Comparison of ENCODE assay signal across 15 cellular contexts in genomic region chr21:10627316-10627863, GRCh38.
DNase-seq lines count a peak whose midpoint lies in the region; ATAC-seq and TF ChIP-seq lines count a peak whose summit lies in the region.
"Had no signal": no experiment of that assay in that cellular context is flagged by ENCODE, and none has a peak within 500 bp of the region (broad histone marks: within the 10 kb centered on the region; RNA-seq: fewer than 3 reads in every experiment).

No MANE protein-coding gene starts in this region.

- TF ChIP-seq CTCF in sigmoid colon (IDR thresholded peaks at IDR 0.05) = no peak

- H3K36me3 ChIP-seq in sigmoid colon = no peaks in the 10 kb centered on the region
- H3K36me3 ChIP-seq: BLaER1 had no signal

- no peak overlapping the region for H3K4me3 ChIP-seq in sigmoid colon
- H3K4me3 ChIP-seq: BLaER1 had no signal

- no peak for TF ChIP-seq EP300 in sigmoid colon (IDR thresholded peaks at IDR 0.05)

- intact Hi-C loops in sciatic nerve (cut with DNase I) (no loop called here), sigmoid colon (cut with DNase I) (no loop called here)

- H3K9me3 ChIP-seq in sigmoid colon = peaks cover 5 to 11% (median 8%) of the 10 kb centered on the region in 4 donors

- no peak overlapping the region for H3K27ac ChIP-seq in sigmoid colon
- H3K27ac ChIP-seq: BLaER1 had no signal

- WGBS in sigmoid colon, 2 donors = 65 to 79% methylated on average over 47 of the region's 47 CpGs

- TF ChIP-seq POLR2A in sigmoid colon (IDR thresholded peaks at IDR 0.05) = no peak

- DNase-seq in DMS53 (lab: John Stamatoyannopoulos, UW) (peak; percentile 13), DMS53 treated with DMSO at 0.1 percent for 48 hours (lab: John Stamatoyannopoulos, UW; ENCODE audit: unreplicated experiment) (no peak), activated gamma-delta T cell (lab: John Stamatoyannopoulos, UW) (peak; percentile 3), activated gamma-delta T cell treated with Interleukin-2 at 50 U/mL for 16 hours (no peak), sciatic nerve (ENCODE audit: low spot score) (peak; percentile 69), sigmoid colon (no peak), NCI-H1105 treated with DMSO at 0.1 percent for 48 hours (lab: John Stamatoyannopoulos, UW) (no peak)
- DNase-seq: 8988T, AML-193, DMS79, GDM1, HCEC 1CT, HFFc6 had no signal

- H3K4me1 ChIP-seq in sigmoid colon = no peaks in the 10 kb centered on the region
- H3K4me1 ChIP-seq: BLaER1 had no signal

- no peak for ATAC-seq in sciatic nerve
- ATAC-seq: HepG2 had no signal

- peaks cover 0 to 4% (median 4%) of the 10 kb centered on the region in 3 donors for H3K27me3 ChIP-seq in sigmoid colon
- H3K27me3 ChIP-seq: BLaER1 had no signal

Comparison
In these comparisons a context has a peak if more than half of its experiments do, and no peak if none do; other contexts are left out.
1. DNase-seq: peak in DMS53 (single experiment), activated gamma-delta T cell (single experiment) and sciatic nerve (single experiment); none in DMS53 treated with DMSO at 0.1 percent for 48 hours (single experiment), activated gamma-delta T cell treated with Interleukin-2 at 50 U/mL for 16 hours (single experiment), sigmoid colon (single experiment) and NCI-H1105 treated with DMSO at 0.1 percent for 48 hours (single experiment).